23 cellular contexts compared by ENCODE assay signal in the genomic region with DNA sequence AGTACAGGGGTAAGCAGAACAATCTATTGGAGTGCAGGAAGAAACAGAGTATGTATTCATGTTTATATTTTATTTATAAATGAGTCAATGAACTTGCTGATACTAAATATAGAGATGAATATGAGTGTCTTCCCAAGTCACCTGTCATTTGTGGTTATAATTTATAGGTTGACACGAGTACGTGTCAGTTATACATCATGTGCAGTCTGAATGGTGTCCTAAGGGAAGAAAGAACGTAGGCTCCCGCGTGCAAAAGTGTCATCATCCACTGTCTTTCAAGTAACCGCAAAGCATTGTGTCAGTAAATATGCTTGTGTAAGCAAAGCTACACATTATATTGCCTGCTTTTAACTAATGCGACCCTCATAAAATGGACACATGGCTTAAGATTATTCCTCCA.
A peak's percentile ranks its signal among the peaks of the same experiment; 100 is the strongest.
DNase-seq lines count a peak whose midpoint lies in the region; ATAC-seq, FAIRE-seq and TF ChIP-seq lines count a peak whose summit lies in the region.
"Had no signal": no experiment of that assay in that cellular context is flagged by ENCODE, and none has a peak within 500 bp of the region (broad histone marks: within the 10 kb centered on the region; RNA-seq: fewer than 3 reads in every experiment).

No MANE protein-coding gene starts in this region.

- no peak overlapping the region for H3K27ac Mint-ChIP-seq in stimulated activated naive B cell treated with anti-CD40 and anti-IgM and Interleukin-4, amounts not matched to agents 10 μg/mL and 1 μg/mL and 100 μg/mL, for 72 hours
- H3K27ac Mint-ChIP-seq: CD4-positive, CD25-positive, alpha-beta regulatory T cell; CD8-positive, alpha-beta memory T cell had no signal

- DNase-seq in HepG2 (ENCODE audit: low spot score) (no peak), right lobe of liver (no peak), foreskin keratinocyte (peak; percentile 7 to 13), retina (peak; percentile 22), NK-92 (lab: John Stamatoyannopoulos, UW; ENCODE audit: unreplicated experiment) (no peak)
- no peak for DNase-seq in stimulated activated naive B cell treated with anti-CD40 and anti-IgM and Interleukin-4, amounts not matched to agents 10 μg/mL and 1 μg/mL and 100 μg/mL, for 72 hours
- DNase-seq: ACHN; BE2C; C1 segment of cervical spinal cord; CD4-positive, CD25-positive, alpha-beta regulatory T cell; CD8-positive, alpha-beta memory T cell; COR-L47; DMS 273 treated with DMSO at 0.1 percent for 48 hours; DMS53; DND-41; EL; GM23248; IMR-90 had no signal

- TF ChIP-seq EP300 in HepG2 (IDR thresholded peaks at IDR 0.05; ENCODE audit: low read depth in 2 of 2, low read length in 2 of 2) (no peak), HepG2 (CRISPR knock-in tag; IDR thresholded peaks at IDR 0.05; ENCODE audit: borderline replicate concordance) (no peak)

- H3K27ac ChIP-seq in HepG2 (ENCODE audit: extremely low read length, insufficient read depth, low read length) (no peak overlapping the region), right lobe of liver (no peak overlapping the region), foreskin keratinocyte (no peak overlapping the region)
- H3K27ac ChIP-seq: GM23248, HL-60 had no signal

- TF ChIP-seq POLR2A in HepG2 (IDR thresholded peaks at IDR 0.05; ENCODE audit: insufficient read depth in 1 of 2, low read depth in 2 of 2, low read length in 2 of 2) (no peak), right lobe of liver (IDR thresholded peaks at IDR 0.05) (no peak)

- H3K36me3 Mint-ChIP-seq in stimulated activated naive B cell treated with anti-CD40 and anti-IgM and Interleukin-4, amounts not matched to agents 10 μg/mL and 1 μg/mL and 100 μg/mL, for 72 hours, result no peaks in the 10 kb centered on the region
- H3K36me3 Mint-ChIP-seq: CD4-positive, CD25-positive, alpha-beta regulatory T cell; CD8-positive, alpha-beta memory T cell had no signal

- H3K4me3 ChIP-seq in HepG2 (replicated peaks in 1 of 3; ENCODE audit: insufficient read depth in 1 of 3, low read depth in 2 of 3, low read length in 3 of 3), result no peak overlapping the region
- H3K4me3 ChIP-seq in right lobe of liver, result no peak overlapping the region
- H3K4me3 ChIP-seq: GM23248, HAP-1 had no signal

- no peaks in the 10 kb centered on the region for H4K20me1 ChIP-seq in HepG2 (ENCODE audit: insufficient read depth, low read length)

- H3K4me1 ChIP-seq in HepG2 (ENCODE audit: insufficient read depth, low read length) (no peaks in the 10 kb centered on the region), right lobe of liver (no peaks in the 10 kb centered on the region), foreskin keratinocyte (no peaks in the 10 kb centered on the region)
- H3K4me1 ChIP-seq: BE2C, HAP-1 had no signal

- no peaks in the 10 kb centered on the region for H3K27me3 Mint-ChIP-seq in stimulated activated naive B cell treated with anti-CD40 and anti-IgM and Interleukin-4, amounts not matched to agents 10 μg/mL and 1 μg/mL and 100 μg/mL, for 72 hours
- H3K27me3 Mint-ChIP-seq: CD4-positive, CD25-positive, alpha-beta regulatory T cell; CD8-positive, alpha-beta memory T cell had no signal

- H3K4me3 Mint-ChIP-seq in stimulated activated naive B cell treated with anti-CD40 and anti-IgM and Interleukin-4, amounts not matched to agents 10 μg/mL and 1 μg/mL and 100 μg/mL, for 72 hours, result no peak overlapping the region
- H3K4me3 Mint-ChIP-seq: CD4-positive, CD25-positive, alpha-beta regulatory T cell; CD8-positive, alpha-beta memory T cell had no signal

- POLR2A ChIA-PET in HepG2 (lab: Yijun Ruan, JAX), result no interaction called here

- ATAC-seq in HepG2 (no peak), right lobe of liver (no peak), foreskin keratinocyte (peak; percentile 49)
- no peak for ATAC-seq in stimulated activated naive B cell treated with anti-CD40 and anti-IgM and Interleukin-4, amounts not matched to agents 10 μg/mL and 1 μg/mL and 100 μg/mL, for 72 hours (replicated peaks)

- no TSS peak for BruUV-seq in HepG2 (replicated peaks; lab: Mats Ljungman, UMichigan)

- 28% methylated on average over 7 of the region's 7 CpGs for WGBS in HepG2 (ENCODE audit: low lambda C conversion rate)
- WGBS in right lobe of liver (ENCODE audit: insufficient coverage, low coverage, low lambda C conversion rate, missing lambda C conversion rate), result 80% methylated on average over 7 of the region's 7 CpGs

- no peak overlapping the region for H3K4me2 ChIP-seq in HepG2 (ENCODE audit: low read depth, low read length)

- FAIRE-seq in HepG2 (lab: Jason Lieb, UNC), result no peak
- FAIRE-seq: A204.1, GM12891, GM19239 had no signal

- H3K4me1 Mint-ChIP-seq in stimulated activated naive B cell treated with anti-CD40 and anti-IgM and Interleukin-4, amounts not matched to agents 10 μg/mL and 1 μg/mL and 100 μg/mL, for 72 hours, result no peaks in the 10 kb centered on the region
- H3K4me1 Mint-ChIP-seq: CD4-positive, CD25-positive, alpha-beta regulatory T cell; CD8-positive, alpha-beta memory T cell had no signal

- intact Hi-C loops in HepG2 (cut with micrococcal nuclease; ENCODE audit: unreplicated experiment), result no loop called here
- intact Hi-C loops in right lobe of liver (cut with DNase I), result no loop called here

- H3K27me3 ChIP-seq in HepG2 (ENCODE audit: control insufficient read depth in 1 of 2, insufficient read depth in 2 of 2, low read length in 2 of 2) (no peaks in the 10 kb centered on the region), right lobe of liver (no peaks in the 10 kb centered on the region), foreskin keratinocyte (no peaks in the 10 kb centered on the region)
- H3K27me3 ChIP-seq: BE2C had no signal

- no peaks in the 10 kb centered on the region for H3K36me3 ChIP-seq in HepG2 (replicated peaks in 1 of 2; ENCODE audit: control insufficient read depth in 1 of 2, insufficient read depth in 2 of 2, low read length in 2 of 2)
- H3K36me3 ChIP-seq in right lobe of liver, result no peaks in the 10 kb centered on the region
- H3K36me3 ChIP-seq: BE2C, HAP-1 had no signal

- TF ChIP-seq RAD21 in HepG2 (CRISPR knock-in tag; IDR thresholded peaks at IDR 0.05), result no peak

- H2AFZ ChIP-seq in HepG2 (ENCODE audit: low read length), result no peak overlapping the region
- H2AFZ ChIP-seq: GM23248 had no signal

- CTCF ChIA-PET in HepG2 (lab: Yijun Ruan, JAX; ENCODE audit: low intra/inter-chr PET ratio, low total read pairs), result no interaction called here

- peaks cover 14 to 18% of the 10 kb centered on the region in 2 donors for H3K9me3 Mint-ChIP-seq in stimulated activated naive B cell treated with anti-CD40 and anti-IgM and Interleukin-4, amounts not matched to agents 10 μg/mL and 1 μg/mL and 100 μg/mL, for 72 hours

- H3K9me3 ChIP-seq in HepG2 (ENCODE audit: low read length) (peaks cover 90% of the 10 kb centered on the region), right lobe of liver (peaks cover 0 to 3% (median 0%) of the 10 kb centered on the region in 4 donors)
- H3K9me3 ChIP-seq: HAP-1 had no signal

- in situ Hi-C loops in HepG2 (cut with HindIII; ENCODE audit: extremely low pct_ligation_motif_present, low pct_unique_long_range_greater_than_20kb), result no loop called here

- no peaks in the 10 kb centered on the region for H3K79me2 ChIP-seq in HepG2 (ENCODE audit: insufficient read depth, low read length)

- TF ChIP-seq CTCF in HepG2 (CRISPR knock-in tag; IDR thresholded peaks at IDR 0.05), result no peak
- no peak for TF ChIP-seq CTCF in right lobe of liver (IDR thresholded peaks at IDR 0.05)
- no peak for TF ChIP-seq CTCF in foreskin keratinocyte (conservative IDR thresholded peaks at IDR 0.05)

- H3K9ac ChIP-seq in HepG2 (ENCODE audit: insufficient read depth, low read depth, low read length), result no peak overlapping the region
- H3K9ac ChIP-seq: GM23248 had no signal

TF ChIP-seq in HepG2, 621 proteins besides CTCF, POLR2A, EP300 and RAD21:
- TF ChIP-seq MAFF (IDR thresholded peaks at IDR 0.05; ENCODE audit: low read depth, low read length) (0 out of 2 replicates have a peak, but pooled peaks have one; percentile 22), MAFK (conservative IDR thresholded peaks at IDR 0.05 in 1 of 2, IDR thresholded peaks at IDR 0.05 in 1 of 2; ENCODE audit: low read length in 2 of 2) (peak; percentile 7 to 59; a peak in 2 of 4 replicates), ARNTL (CRISPR knock-in tag; IDR thresholded peaks at IDR 0.05) (no peak)

Comparison
In these comparisons a context has a peak if more than half of its experiments do, and no peak if none do; other contexts are left out.
1. DNase-seq: peak in foreskin keratinocyte (2 of 2) and retina (single experiment); none in HepG2 (single experiment), right lobe of liver (0 of 3), NK-92 (single experiment) and stimulated activated naive B cell treated with anti-CD40 and anti-IgM and Interleukin-4, amounts not matched to agents 10 μg/mL and 1 μg/mL and 100 μg/mL, for 72 hours (single experiment).